ENCODE assay signal across 33 cellular contexts in genomic region chr5:67337751-67338150, GRCh38.
"Had no signal": no experiment of that assay in that cellular context is flagged by ENCODE, and none has a peak within 500 bp of the region (broad histone marks: within the 10 kb centered on the region; RNA-seq: fewer than 3 reads in every experiment).

No MANE protein-coding gene starts in this region.

- H3K4me3 Mint-ChIP-seq: activated CD8-positive, alpha-beta T cell treated with anti-CD3 and anti-CD28 coated beads, Interleukin-2, amount 10 ng/mL, durations not matched to agents 7 days and 5 days; activated naive CD4-positive, alpha-beta T cell treated with anti-CD3 and anti-CD28 coated beads, Interleukin-2, amount 50 U/mL, for 24 hours; activated naive CD8-positive, alpha-beta T cell treated with anti-CD3 and anti-CD28 coated beads, Interleukin-2, amount 10 ng/mL, durations not matched to agents 7 days and 5 days; activated T-cell treated with anti-CD3 and anti-CD28 coated beads, Interleukin-2, amount 50 U/mL, for 24 hours had no signal

- H3K9me3 Mint-ChIP-seq: activated naive CD4-positive, alpha-beta T cell treated with anti-CD3 and anti-CD28 coated beads, Interleukin-2, amount 50 U/mL, for 24 hours; activated naive CD8-positive, alpha-beta T cell treated with anti-CD3 and anti-CD28 coated beads, Interleukin-2, amount 10 ng/mL, durations not matched to agents 7 days and 5 days; activated T-cell treated with anti-CD3 and anti-CD28 coated beads, Interleukin-2, amount 50 U/mL, for 24 hours; activated T-helper 2 cell treated with anti-CD3 and anti-CD28 coated beads, Interferon-gamma antibody, Interleukin-2, Interleukin-4, amounts not matched to agents 10 μg/mL and 5 μg/mL and 100 μg/mL, durations not matched to agents 14 hours and 24 hours and 36 hours had no signal

- H3K4me1 ChIP-seq: ascending aorta, Peyer's patch had no signal

- H3K27ac Mint-ChIP-seq: activated CD8-positive, alpha-beta T cell treated with anti-CD3 and anti-CD28 coated beads, Interleukin-2, amount 10 ng/mL, durations not matched to agents 7 days and 5 days; activated naive CD4-positive, alpha-beta T cell treated with anti-CD3 and anti-CD28 coated beads, Interleukin-2, amount 50 U/mL, for 24 hours; activated naive CD8-positive, alpha-beta T cell treated with anti-CD3 and anti-CD28 coated beads, Interleukin-2, amount 10 ng/mL, durations not matched to agents 7 days and 5 days; activated T-cell treated with anti-CD3 and anti-CD28 coated beads, Interleukin-2, amount 50 U/mL, for 24 hours; activated T-helper 2 cell treated with anti-CD3 and anti-CD28 coated beads, Interferon-gamma antibody, Interleukin-2, Interleukin-4, amounts not matched to agents 10 μg/mL and 5 μg/mL and 100 μg/mL, durations not matched to agents 14 hours and 24 hours and 36 hours had no signal

- H3K4me1 Mint-ChIP-seq: activated naive CD4-positive, alpha-beta T cell treated with anti-CD3 and anti-CD28 coated beads, Interleukin-2, amount 50 U/mL, for 24 hours; activated naive CD8-positive, alpha-beta T cell treated with anti-CD3 and anti-CD28 coated beads, Interleukin-2, amount 10 ng/mL, durations not matched to agents 7 days and 5 days had no signal

- H3K36me3 Mint-ChIP-seq: activated naive CD8-positive, alpha-beta T cell treated with anti-CD3 and anti-CD28 coated beads, Interleukin-2, amount 10 ng/mL, durations not matched to agents 7 days and 5 days had no signal

- ATAC-seq: activated CD8-positive, alpha-beta T cell treated with anti-CD3 and anti-CD28 coated beads, Interleukin-2, amount 10 ng/mL, durations not matched to agents 7 days and 5 days; PC-3; SK-N-SH treated with all-trans-retinoic acid at 6 μM for 48 hours had no signal

- DNase-seq: activated CD4-positive, alpha-beta T cell treated with anti-CD3 and anti-CD28 coated beads for 1 hour; activated CD4-positive, alpha-beta T cell treated with anti-CD3 and anti-CD28 coated beads for 48 hours; activated CD4-positive, alpha-beta T cell treated with anti-CD3 and anti-CD28 coated beads, Interleukin-2, amount 50 U/mL, for 4 hours; activated CD4-positive, CD25-positive, alpha-beta regulatory T cell; activated CD8-positive, alpha-beta T cell treated with anti-CD3 and anti-CD28 coated beads, Interleukin-2, amount 10 ng/mL, durations not matched to agents 7 days and 5 days; activated gamma-delta T cell; activated naive CD4-positive, alpha-beta T cell treated with Interleukin-2 at 50 U/mL for 16 hours; activated naive CD8-positive, alpha-beta T cell treated with anti-CD3 and anti-CD28 coated beads, Interleukin-2, amount 10 ng/mL, durations not matched to agents 7 days and 5 days; activated T-cell treated with anti-CD3 and anti-CD28 coated beads, Interleukin-2, amount 50 U/mL, for 24 hours; amygdala; Kasumi-1; KG1; NCI-H1092 treated with DMSO at 0.1 percent for 48 hours; NCI-H146; NCI-H187; NCI-H2029 treated with DMSO at 0.1 percent for 48 hours; NCI-H2107; NCI-H2171; NCI-H510A; NCI-H748 treated with DMSO at 0.1 percent for 48 hours; NK-92 treated with Interleukin-12 subunit alpha and Interleukin-12 subunit beta, amount 100 ng/mL, for 24 hours; PC-3; Peyer's patch; RPMI8226; SHP77 treated with DMSO at 0.1 percent for 48 hours; T-helper 1 cell; T-helper 2 cell; T-helper 9 cell; WERI-Rb-1 had no signal

- H3K4me3 ChIP-seq: ascending aorta, Peyer's patch had no signal

- H3K9me3 ChIP-seq: ascending aorta, Peyer's patch had no signal

- H3K36me3 ChIP-seq: ascending aorta, Peyer's patch, WERI-Rb-1 had no signal

- H3K27me3 ChIP-seq: ascending aorta, Peyer's patch had no signal

- H3K27ac ChIP-seq: ascending aorta, Peyer's patch, WERI-Rb-1 had no signal

- H3K27me3 Mint-ChIP-seq: activated T-cell treated with anti-CD3 and anti-CD28 coated beads, Interleukin-2, amount 50 U/mL, for 24 hours had no signal
